Comparison of ENCODE assay signal across 2 cellular contexts in genomic region chr5:100691545-100691944, GRCh38.
TF ChIP-seq lines count a peak whose summit lies in the region.

No MANE protein-coding gene starts in this region.

TF ChIP-seq in IMR-90, 13 proteins besides CTCF, POLR2A, EP300 and RAD21:
- TF ChIP-seq CHD1 (IDR thresholded peaks at IDR 0.05; ENCODE audit: low read depth, low read length) (no peak), NFE2L2 (IDR thresholded peaks at IDR 0.05; ENCODE audit: low read depth, low read length) (no peak), FOS (IDR thresholded peaks at IDR 0.05; ENCODE audit: low read depth, low read length) (no peak), MXI1 (IDR thresholded peaks at IDR 0.05; ENCODE audit: borderline replicate concordance, low read depth, low read length) (no peak), BHLHE40 (IDR thresholded peaks at IDR 0.05; ENCODE audit: low read depth, low read length) (no peak), RCOR1 (IDR thresholded peaks at IDR 0.05; ENCODE audit: insufficient replicate concordance, low read length) (no peak), RFX5 (IDR thresholded peaks at IDR 0.05; ENCODE audit: low read depth, low read length) (no peak), MAFK (IDR thresholded peaks at IDR 0.05; ENCODE audit: low read depth, low read length) (no peak), ELK1 (IDR thresholded peaks at IDR 0.05; ENCODE audit: borderline replicate concordance, low read depth, low read length) (no peak), MAZ (IDR thresholded peaks at IDR 0.05; ENCODE audit: borderline replicate concordance, low read depth, low read length) (no peak), SMC3 (IDR thresholded peaks at IDR 0.05; ENCODE audit: low read depth, low read length) (no peak)

TF ChIP-seq in GM12891, 5 proteins besides CTCF, POLR2A, EP300 and RAD21:
- TF ChIP-seq POLR2AphosphoS5 (IDR thresholded peaks at IDR 0.05; ENCODE audit: low read depth, low read length) = no peak
- TF ChIP-seq PAX5 (IDR thresholded peaks at IDR 0.05; ENCODE audit: insufficient read depth, low read length, severe bottlenecking) = no peak
- TF ChIP-seq TAF1 (IDR thresholded peaks at IDR 0.05; ENCODE audit: low read depth, low read length) = no peak
- no peak for TF ChIP-seq SPI1 (IDR thresholded peaks at IDR 0.05; ENCODE audit: low read depth, low read length)
- TF ChIP-seq POU2F2 (IDR thresholded peaks at IDR 0.05; ENCODE audit: low read depth, low read length) = no peak
